In the genomic region with DNA sequence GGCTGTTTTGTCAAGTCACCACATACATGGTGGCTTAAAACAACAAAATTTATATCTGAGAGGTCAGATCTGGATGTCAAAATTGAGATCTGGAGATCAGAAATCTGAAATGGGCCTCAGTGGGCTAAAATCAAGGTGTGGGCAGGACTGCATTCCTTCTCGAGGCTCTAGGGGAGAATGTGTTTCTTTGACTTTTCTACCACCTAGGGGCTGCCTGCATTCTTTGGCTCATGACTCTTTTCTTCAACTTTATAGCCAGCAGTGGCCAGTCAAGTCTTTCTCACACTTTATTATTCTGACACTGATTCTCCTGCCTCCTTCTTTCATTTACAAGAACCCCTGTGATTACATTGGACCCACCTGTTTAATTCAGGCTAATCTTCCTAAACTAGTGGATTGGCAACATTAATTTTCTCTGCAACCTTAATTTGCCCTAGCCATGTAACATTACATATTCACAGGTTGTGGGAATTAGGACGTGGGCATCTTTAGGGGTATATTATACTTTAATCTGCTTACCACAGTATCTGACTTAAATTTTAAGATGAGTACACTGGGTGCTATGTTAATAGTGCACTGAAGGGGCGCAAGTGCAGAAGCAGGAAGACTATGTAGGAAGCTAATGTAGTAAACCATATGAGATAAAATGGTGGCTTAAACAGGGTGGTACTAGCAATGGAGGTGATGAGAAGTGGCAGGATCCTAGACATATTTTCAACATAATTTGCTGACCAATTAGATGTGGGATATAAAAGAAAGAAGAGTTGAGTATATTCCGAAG, we compare ENCODE assay signal across 13 cellular contexts.
DNase-seq lines count a peak whose midpoint lies in the region; ATAC-seq and TF ChIP-seq lines count a peak whose summit lies in the region.
"Had no signal": no experiment of that assay in that cellular context is flagged by ENCODE, and none has a peak within 500 bp of the region (broad histone marks: within the 10 kb centered on the region; RNA-seq: fewer than 3 reads in every experiment).

No MANE protein-coding gene starts in this region.

- no peak overlapping the region for H3K4me3 ChIP-seq in OCI-LY3 (ENCODE audit: low read length)
- H3K4me3 ChIP-seq: PC-9, upper lobe of right lung had no signal

- no peaks in the 10 kb centered on the region for H4K20me1 ChIP-seq in OCI-LY3 (ENCODE audit: insufficient read depth, low read length)

- no peaks in the 10 kb centered on the region for H3K27me3 Mint-ChIP-seq in mesothelial cell of epicardium (ENCODE audit: low read depth)

- no peak overlapping the region for H3K4me3 Mint-ChIP-seq in mesothelial cell of epicardium
- H3K4me3 Mint-ChIP-seq: activated T-cell treated with anti-CD3 and anti-CD28 coated beads, Interleukin-2, amount 50 U/mL, for 72 hours had no signal

- H3K4me1 Mint-ChIP-seq in mesothelial cell of epicardium = peaks cover 14% of the 10 kb centered on the region

- no peak overlapping the region for H3K9ac ChIP-seq in OCI-LY3 (ENCODE audit: low read length)

- no peak overlapping the region for H3K27ac Mint-ChIP-seq in mesothelial cell of epicardium
- H3K27ac Mint-ChIP-seq: activated T-cell treated with anti-CD3 and anti-CD28 coated beads, Interleukin-2, amount 50 U/mL, for 72 hours had no signal

- H2AFZ ChIP-seq in OCI-LY3 (ENCODE audit: low read depth, low read length) = peak overlapping the region; percentile 14; the same call in 1 of the 2 replicates
- H2AFZ ChIP-seq: PC-9 had no signal

- no peak overlapping the region for H3K27ac ChIP-seq in OCI-LY3 (ENCODE audit: low read length)
- H3K27ac ChIP-seq: PC-9, upper lobe of right lung had no signal

- no peaks in the 10 kb centered on the region for H3K9me3 Mint-ChIP-seq in mesothelial cell of epicardium
- H3K9me3 Mint-ChIP-seq: activated T-cell treated with anti-CD3 and anti-CD28 coated beads, Interleukin-2, amount 50 U/mL, for 72 hours had no signal

- TF ChIP-seq CTCF in OCI-LY3 (IDR thresholded peaks at IDR 0.05; ENCODE audit: low read depth, low read length) (no peak; the same call in 1 of the 2 replicates), mesothelial cell of epicardium (IDR thresholded peaks at IDR 0.05; ENCODE audit: unreplicated experiment) (no peak)

- H3K4me2 ChIP-seq in OCI-LY3 (ENCODE audit: low read length) = no peak overlapping the region
- H3K4me2 ChIP-seq: PC-9 had no signal

- no peak for TF ChIP-seq POLR2A in GM18505 (IDR thresholded peaks at IDR 0.05; ENCODE audit: borderline replicate concordance, extremely low read depth, insufficient read depth, insufficient read length)

- no peaks in the 10 kb centered on the region for H3K36me3 ChIP-seq in OCI-LY3 (replicated peaks; ENCODE audit: low read depth, low read length)
- H3K36me3 ChIP-seq: upper lobe of right lung had no signal

- in situ Hi-C loops in ACHN (cut with HindIII; ENCODE audit: low pct_ligation_motif_present, low pct_unique_long_range_greater_than_20kb, low sequenced_read_pairs) = no loop called here

- H3K79me2 ChIP-seq in OCI-LY3 (ENCODE audit: low read length) = no peaks in the 10 kb centered on the region

- H3K4me1 ChIP-seq in OCI-LY3 (ENCODE audit: low read length) = no peaks in the 10 kb centered on the region
- H3K4me1 ChIP-seq: upper lobe of right lung had no signal

- no peaks in the 10 kb centered on the region for H3K36me3 Mint-ChIP-seq in mesothelial cell of epicardium

- H3K27me3 ChIP-seq in OCI-LY3 (ENCODE audit: low read depth, low read length) = no peaks in the 10 kb centered on the region
- H3K27me3 ChIP-seq: upper lobe of right lung had no signal

- DNase-seq in kidney tubule cell (ENCODE audit: low spot score) = peak; percentile 16
- no peak for DNase-seq in ACHN
- no peak for DNase-seq in mesothelial cell of epicardium (ENCODE audit: low spot score in 2 of 2, unreplicated experiment in 2 of 2)
- DNase-seq: activated T-cell treated with anti-CD3 and anti-CD28 coated beads, Interleukin-2, amount 50 U/mL, for 72 hours; NCI-H1417 treated with DMSO at 0.1 percent for 48 hours; PC-9; right cardiac atrium; upper lobe of right lung had no signal

- no peaks in the 10 kb centered on the region for H3K9me3 ChIP-seq in OCI-LY3 (ENCODE audit: insufficient read depth, low read length)
- H3K9me3 ChIP-seq: upper lobe of right lung had no signal

- ATAC-seq in GM18505 (IDR thresholded peaks at IDR 0.05; ENCODE audit: unreplicated experiment) (peak; percentile 50), HG02610 (IDR thresholded peaks at IDR 0.05; ENCODE audit: unreplicated experiment) (peak; percentile 41), GM18907 (IDR thresholded peaks at IDR 0.05; ENCODE audit: unreplicated experiment) (no peak), GM19455 (IDR thresholded peaks at IDR 0.05; ENCODE audit: unreplicated experiment) (no peak)
- ATAC-seq: activated T-cell treated with anti-CD3 and anti-CD28 coated beads, Interleukin-2, amount 50 U/mL, for 72 hours; right cardiac atrium; upper lobe of right lung had no signal

Comparison
In these comparisons a context has a peak if more than half of its experiments do, and no peak if none do; other contexts are left out.
1. ATAC-seq: peak in GM18505 (single experiment) and HG02610 (single experiment); none in GM18907 (single experiment) and GM19455 (single experiment).